In genomic region chr6:26305097-26305841, GRCh38 we compare ENCODE assay signal across 1 cellular context.
TF ChIP-seq lines count a peak whose summit lies in the region.

No MANE protein-coding gene starts in this region.

TF ChIP-seq in GM12878, 131 proteins besides CTCF, POLR2A, EP300 and RAD21 (continued from another document and continues in another):
- TF ChIP-seq BCL11A (IDR thresholded peaks at IDR 0.05; ENCODE audit: low read depth, low read length) = no peak
- TF ChIP-seq TCF7 (IDR thresholded peaks at IDR 0.05; ENCODE audit: borderline replicate concordance) = no peak; the same call in 1 of the 2 replicates
- TF ChIP-seq ZNF217 (IDR thresholded peaks at IDR 0.05) = peak; percentile 80
- TF ChIP-seq EED (IDR thresholded peaks at IDR 0.05; ENCODE audit: low read depth) = no peak
- no peak for TF ChIP-seq E4F1 (IDR thresholded peaks at IDR 0.05; ENCODE audit: borderline replicate concordance, partially characterized antibody)
- TF ChIP-seq ZNF622 (IDR thresholded peaks at IDR 0.05) = no peak
- TF ChIP-seq SUZ12 (IDR thresholded peaks at IDR 0.05; ENCODE audit: unreplicated experiment) = no peak
- TF ChIP-seq E2F8 (IDR thresholded peaks at IDR 0.05; ENCODE audit: low read depth, partially characterized antibody) = no peak
- no peak for TF ChIP-seq ZNF274 (IDR thresholded peaks at IDR 0.05; ENCODE audit: insufficient read depth, insufficient read length)
- TF ChIP-seq PRDM15 (CRISPR knock-in tag; IDR thresholded peaks at IDR 0.05) = no peak
- TF ChIP-seq KDM1A (IDR thresholded peaks at IDR 0.05; ENCODE audit: borderline replicate concordance) = no peak
- no peak for TF ChIP-seq HSF1 (IDR thresholded peaks at IDR 0.05; ENCODE audit: low read depth, low read length)
- TF ChIP-seq CHD4 (IDR thresholded peaks at IDR 0.05) = no peak
- peak; percentile 15 for TF ChIP-seq USF1 (IDR thresholded peaks at IDR 0.05; ENCODE audit: borderline replicate concordance, extremely low read length, insufficient read depth, low read depth, low read length)
- TF ChIP-seq STAT1 (conservative IDR thresholded peaks at IDR 0.05) = 0 out of 2 replicates have a peak, but pooled peaks have one; percentile 13
- TF ChIP-seq HDGF (IDR thresholded peaks at IDR 0.05) = no peak
- TF ChIP-seq FOS (IDR thresholded peaks at IDR 0.05; ENCODE audit: borderline replicate concordance, extremely low read depth, insufficient read length) = no peak
- no peak for TF ChIP-seq CBX5 (IDR thresholded peaks at IDR 0.05; ENCODE audit: low read depth)
- TF ChIP-seq SIN3A (IDR thresholded peaks at IDR 0.05; ENCODE audit: low read depth, low read length) = no peak
- TF ChIP-seq ZZZ3 (IDR thresholded peaks at IDR 0.05; ENCODE audit: control insufficient read depth, insufficient read length, low read depth) = no peak
- TF ChIP-seq RBBP5 (conservative IDR thresholded peaks at IDR 0.05) = no peak
- no peak for TF ChIP-seq STAT3 (IDR thresholded peaks at IDR 0.05; ENCODE audit: low read depth, low read length)
- peak; percentile 16; the same call in 1 of the 2 replicates for TF ChIP-seq GABPA (IDR thresholded peaks at IDR 0.05; ENCODE audit: low read depth)
- TF ChIP-seq MTA3 (IDR thresholded peaks at IDR 0.05; ENCODE audit: borderline replicate concordance, low read length) = 0 out of 2 replicates have a peak, but pooled peaks have one; percentile 33
- no peak for TF ChIP-seq ASH2L (IDR thresholded peaks at IDR 0.05; ENCODE audit: borderline replicate concordance, low read depth)
- peak; percentile 57; the same call in 1 of the 2 replicates for TF ChIP-seq NBN (IDR thresholded peaks at IDR 0.05)
- no peak for TF ChIP-seq ESRRA (IDR thresholded peaks at IDR 0.05; ENCODE audit: low read length)
- TF ChIP-seq TBL1XR1 (IDR thresholded peaks at IDR 0.05; ENCODE audit: low read depth, low read length) = no peak
- TF ChIP-seq JUNB (IDR thresholded peaks at IDR 0.05) = peak; percentile 7; the same call in 1 of the 2 replicates
- TF ChIP-seq WRNIP1 (IDR thresholded peaks at IDR 0.05; ENCODE audit: borderline replicate concordance, low read depth, low read length) = no peak
- no peak for TF ChIP-seq NRF1 (conservative IDR thresholded peaks at IDR 0.05; ENCODE audit: low read depth, low read length)
- TF ChIP-seq KLF5 (IDR thresholded peaks at IDR 0.05; ENCODE audit: partially characterized antibody) = peak; percentile 45
- TF ChIP-seq ZBED1 (IDR thresholded peaks at IDR 0.05; ENCODE audit: borderline replicate concordance) = 0 out of 2 replicates have a peak, but pooled peaks have one; percentile 55
- no peak for TF ChIP-seq ATF3 (IDR thresholded peaks at IDR 0.05; ENCODE audit: borderline replicate concordance, extremely low read depth, low read depth, low read length)
- no peak for TF ChIP-seq KAT2A (conservative IDR thresholded peaks at IDR 0.05; ENCODE audit: control insufficient read depth, low read depth, low read length)
- peak; percentile 47; the same call in 1 of the 2 replicates for TF ChIP-seq DPF2 (IDR thresholded peaks at IDR 0.05)
- no peak for TF ChIP-seq HDAC6 (IDR thresholded peaks at IDR 0.05; ENCODE audit: unreplicated experiment)
- TF ChIP-seq BCLAF1 (IDR thresholded peaks at IDR 0.05) = no peak
- no peak for TF ChIP-seq GATAD2B (conservative IDR thresholded peaks at IDR 0.05; ENCODE audit: low read depth)
- TF ChIP-seq SMAD5 (IDR thresholded peaks at IDR 0.05; ENCODE audit: low read depth) = no peak
- no peak for TF ChIP-seq IRF3 (IDR thresholded peaks at IDR 0.05)
- no peak for TF ChIP-seq PAX8 (IDR thresholded peaks at IDR 0.05)
- TF ChIP-seq ZBTB11 (CRISPR knock-in tag; IDR thresholded peaks at IDR 0.05) = no peak
- TF ChIP-seq TAF1 (IDR thresholded peaks at IDR 0.05; ENCODE audit: borderline replicate concordance, low read depth, low read length) = no peak
- TF ChIP-seq ZSCAN29 (IDR thresholded peaks at IDR 0.05) = peak; percentile 91
- TF ChIP-seq NR2C1 (IDR thresholded peaks at IDR 0.05) = no peak
